In the genomic region with DNA sequence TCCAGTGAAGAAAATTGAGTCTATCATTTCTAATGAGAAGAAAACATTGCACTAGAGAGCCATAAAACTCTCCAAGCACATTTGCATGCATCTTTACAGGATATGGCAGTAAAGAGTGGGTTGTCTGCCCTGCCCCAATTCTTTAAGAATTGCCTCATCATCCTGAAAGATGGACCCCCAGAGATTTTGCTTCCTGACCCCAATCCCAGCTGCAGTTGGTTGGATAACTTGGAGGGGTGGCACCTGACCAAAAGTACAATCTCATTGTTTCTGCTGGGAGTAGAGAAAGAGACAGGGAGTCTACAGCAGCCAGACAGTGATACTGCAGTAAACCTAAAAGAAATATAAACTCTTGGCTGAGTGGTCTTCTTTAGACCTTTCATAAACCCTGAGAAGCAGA, we compare ENCODE assay signal across 30 cellular contexts. TPM values are rescaled to one million over a fixed set of nuclear protein-coding genes. Genes with fewer than 3 reads are reported as not detected.
"Had no signal": no experiment of that assay in that cellular context is flagged by ENCODE, and none has a peak within 500 bp of the region (broad histone marks: within the 10 kb centered on the region; RNA-seq: fewer than 3 reads in every experiment).

No MANE protein-coding gene starts in this region.

- H3K27ac ChIP-seq: adrenal gland, body of pancreas, breast epithelium, PC-9, RWPE1, SJCRH30, SK-N-MC, WERI-Rb-1 had no signal

- H3K9me3 ChIP-seq: adrenal gland, SJCRH30 had no signal

- H3K4me1 ChIP-seq: adrenal gland, body of pancreas, breast epithelium, SJCRH30 had no signal

- DNase-seq: activated CD4-positive, alpha-beta T cell treated with anti-CD3 and anti-CD28 coated beads for 1 hour; activated CD4-positive, alpha-beta T cell treated with anti-CD3 and anti-CD28 coated beads for 48 hours; activated CD4-positive, alpha-beta T cell treated with anti-CD3 and anti-CD28 coated beads, Interleukin-2, amount 50 U/mL, for 48 hours; activated CD4-positive, CD25-positive, alpha-beta regulatory T cell; activated CD8-positive, alpha-beta T cell treated with anti-CD3 and anti-CD28 coated beads, Interleukin-2, amount 10 ng/mL, durations not matched to agents 7 days and 5 days; activated gamma-delta T cell treated with Interleukin-2 at 50 U/mL for 16 hours; activated naive CD4-positive, alpha-beta T cell treated with anti-CD3 and anti-CD28 coated beads for 36 hours; activated T-cell treated with anti-CD3 and anti-CD28 coated beads, Interleukin-2, amount 50 U/mL, for 24 hours; adrenal gland; caudate nucleus; Karpas-422; KBM-7; NCI-H1105; NCI-H1417 treated with DMSO at 0.1 percent for 48 hours; NCI-H187 treated with DMSO at 0.1 percent for 48 hours; NCI-H2171 treated with DMSO at 0.1 percent for 48 hours; NCI-H226; NCI-H446 treated with DMSO at 0.1 percent for 48 hours; NCI-H524; NCI-H82; NK-92 treated with Interleukin-12 subunit alpha and Interleukin-12 subunit beta, amount 100 ng/mL, for 24 hours; PC-9; SJCRH30; T1000; WERI-Rb-1 had no signal

- H3K4me3 ChIP-seq: adrenal gland, body of pancreas, breast epithelium, PC-9, SJCRH30, SK-N-MC had no signal

- ATAC-seq: activated CD8-positive, alpha-beta T cell treated with anti-CD3 and anti-CD28 coated beads, Interleukin-2, amount 10 ng/mL, durations not matched to agents 7 days and 5 days; activated naive CD4-positive, alpha-beta T cell treated with anti-CD3 and anti-CD28 coated beads, Interleukin-2, amount 50 U/mL, for 72 hours; body of pancreas had no signal

- H3K36me3 ChIP-seq: adrenal gland, breast epithelium, SJCRH30, WERI-Rb-1 had no signal

- H3K27me3 ChIP-seq: adrenal gland, body of pancreas, breast epithelium, SJCRH30 had no signal

RNA-seq across cellular contexts. Expression of gene ADCY1, which starts 49.1 kb away (rescaled TPM):
- total RNA-seq: PC-9, SJCRH30 had no signal
